ENCODE assay signal across 1 cellular context in the genomic region with DNA sequence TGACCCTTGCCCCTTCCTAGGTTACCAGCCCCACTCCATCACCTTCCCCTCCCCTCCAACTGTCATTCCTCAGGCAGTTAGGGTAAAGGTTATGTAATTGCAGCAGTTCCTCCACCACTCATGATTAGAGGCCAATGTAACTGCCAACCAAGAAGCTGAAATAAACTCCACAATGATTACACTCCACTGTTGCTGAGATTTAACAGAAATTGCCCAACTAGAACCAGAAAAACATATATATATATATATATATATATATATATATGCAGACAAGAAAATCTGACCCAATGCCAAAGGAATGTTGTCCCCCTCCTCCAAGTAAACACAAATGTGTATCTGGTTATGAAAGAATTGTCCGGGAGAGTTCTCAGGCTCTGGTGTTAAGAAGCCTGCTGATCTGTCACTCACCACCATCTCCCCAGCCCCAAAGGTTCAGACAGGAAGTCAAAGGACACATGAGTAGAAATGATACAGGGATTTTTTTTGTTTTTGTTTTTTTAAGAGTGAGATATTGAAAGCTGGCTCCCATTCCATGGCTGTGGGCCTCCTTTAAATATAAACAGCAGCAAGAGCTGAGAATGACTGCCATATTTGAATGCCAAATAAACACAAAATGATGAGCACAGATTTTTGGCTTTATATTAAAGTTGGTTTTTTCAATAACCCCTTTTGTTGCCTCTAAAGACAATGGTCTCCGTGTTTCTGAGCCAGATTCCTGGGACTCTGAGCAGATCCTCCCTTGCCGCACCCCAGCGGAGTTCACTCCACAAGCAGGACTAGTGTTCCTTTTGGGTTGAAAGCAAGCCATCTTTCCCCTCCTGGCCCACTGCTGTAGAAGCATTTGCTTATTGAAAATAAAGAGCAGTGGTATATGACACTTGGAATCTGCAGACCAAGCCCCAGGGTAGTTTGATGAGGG.
TF ChIP-seq lines count a peak whose summit lies in the region.

No MANE protein-coding gene starts in this region.

TF ChIP-seq in HepG2, 621 proteins besides CTCF, POLR2A, EP300 and RAD21 (continued from another document and continues in another):
- TF ChIP-seq, protein P1, sequence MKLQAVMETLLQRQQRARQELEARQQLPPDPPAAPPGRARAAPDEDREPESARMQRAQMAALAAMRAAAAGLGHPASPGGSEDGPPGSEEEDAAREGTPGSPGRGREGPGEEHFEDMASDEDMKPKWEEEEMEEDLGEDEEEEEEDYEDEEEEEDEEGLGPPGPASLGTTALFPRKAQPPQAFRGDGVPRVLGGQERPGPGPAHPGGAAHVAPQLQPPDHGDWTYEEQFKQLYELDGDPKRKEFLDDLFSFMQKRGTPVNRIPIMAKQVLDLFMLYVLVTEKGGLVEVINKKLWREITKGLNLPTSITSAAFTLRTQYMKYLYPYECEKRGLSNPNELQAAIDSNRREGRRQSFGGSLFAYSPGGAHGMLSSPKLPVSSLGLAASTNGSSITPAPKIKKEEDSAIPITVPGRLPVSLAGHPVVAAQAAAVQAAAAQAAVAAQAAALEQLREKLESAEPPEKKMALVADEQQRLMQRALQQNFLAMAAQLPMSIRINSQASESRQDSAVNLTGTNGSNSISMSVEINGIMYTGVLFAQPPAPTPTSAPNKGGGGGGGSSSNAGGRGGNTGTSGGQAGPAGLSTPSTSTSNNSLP (IDR thresholded peaks at IDR 0.05; ENCODE audit: low read depth, low read length), result peak; percentile 26; the same call in 1 of the 2 replicates
- TF ChIP-seq BCL6 (CRISPR knock-in tag; IDR thresholded peaks at IDR 0.05) (peak; percentile 68; the same call in 1 of the 2 replicates), RFX1 (IDR thresholded peaks at IDR 0.05) (no peak), SALL1 (CRISPR knock-in tag; IDR thresholded peaks at IDR 0.05) (peak; percentile 38; the same call in 1 of the 2 replicates), MEIS2 (CRISPR knock-in tag; IDR thresholded peaks at IDR 0.05) (peak; percentile 43; the same call in 1 of the 2 replicates), HDAC1 (CRISPR knock-in tag; IDR thresholded peaks at IDR 0.05) (peak; percentile 41; the same call in 1 of the 2 replicates), CREM (IDR thresholded peaks at IDR 0.05) (peak; percentile 50; the same call in 1 of the 2 replicates), CREM (CRISPR knock-in tag; IDR thresholded peaks at IDR 0.05) (no peak), KAT8 (CRISPR knock-in tag; IDR thresholded peaks at IDR 0.05) (peak; percentile 8; the same call in 1 of the 2 replicates), SOX13 (IDR thresholded peaks at IDR 0.05) (no peak), SOX13 (CRISPR knock-in tag; conservative IDR thresholded peaks at IDR 0.05 in 1 of 2, IDR thresholded peaks at IDR 0.05 in 1 of 2) (peak in 1 of 2 experiments; percentile 41; a peak in 1 of 4 replicates), MYNN (CRISPR knock-in tag; IDR thresholded peaks at IDR 0.05; ENCODE audit: low read depth) (no peak), FOXK1 (CRISPR knock-in tag; IDR thresholded peaks at IDR 0.05; ENCODE audit: borderline replicate concordance, low read depth) (peak; percentile 34; the same call in 1 of the 2 replicates), CREB1 (IDR thresholded peaks at IDR 0.05) (no peak), CREB1 (CRISPR knock-in tag; IDR thresholded peaks at IDR 0.05) (0 out of 2 replicates have a peak, but pooled peaks have one; percentile 43), HDAC2 (CRISPR knock-in tag; IDR thresholded peaks at IDR 0.05) (peak; percentile 48; the same call in 1 of the 2 replicates), ZNF33B (CRISPR knock-in tag; IDR thresholded peaks at IDR 0.05) (no peak), FOXA3 (CRISPR knock-in tag; IDR thresholded peaks at IDR 0.05) (peak; percentile 58; the same call in 1 of the 2 replicates), CHCHD3 (CRISPR knock-in tag; IDR thresholded peaks at IDR 0.05) (no peak), PPARG (CRISPR knock-in tag; conservative IDR thresholded peaks at IDR 0.05) (peak; percentile 55; the same call in 1 of the 2 replicates), GATAD2A (CRISPR knock-in tag; IDR thresholded peaks at IDR 0.05) (peak; percentile 59; the same call in 1 of the 2 replicates), ZNF557 (CRISPR knock-in tag; IDR thresholded peaks at IDR 0.05) (no peak), FOSL2 (CRISPR knock-in tag; IDR thresholded peaks at IDR 0.05) (peak; percentile 59), GABPA (IDR thresholded peaks at IDR 0.05; ENCODE audit: low read depth, low read length) (no peak), GABPA (CRISPR knock-in tag; IDR thresholded peaks at IDR 0.05; ENCODE audit: low read depth) (peak; percentile 45; the same call in 1 of the 2 replicates)
- TF ChIP-seq, protein P2, sequence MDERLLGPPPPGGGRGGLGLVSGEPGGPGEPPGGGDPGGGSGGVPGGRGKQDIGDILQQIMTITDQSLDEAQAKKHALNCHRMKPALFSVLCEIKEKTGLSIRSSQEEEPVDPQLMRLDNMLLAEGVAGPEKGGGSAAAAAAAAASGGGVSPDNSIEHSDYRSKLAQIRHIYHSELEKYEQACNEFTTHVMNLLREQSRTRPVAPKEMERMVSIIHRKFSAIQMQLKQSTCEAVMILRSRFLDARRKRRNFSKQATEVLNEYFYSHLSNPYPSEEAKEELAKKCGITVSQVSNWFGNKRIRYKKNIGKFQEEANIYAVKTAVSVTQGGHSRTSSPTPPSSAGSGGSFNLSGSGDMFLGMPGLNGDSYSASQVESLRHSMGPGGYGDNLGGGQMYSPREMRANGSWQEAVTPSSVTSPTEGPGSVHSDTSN (CRISPR knock-in tag; IDR thresholded peaks at IDR 0.05), result peak; percentile 67
- TF ChIP-seq, protein P3, sequence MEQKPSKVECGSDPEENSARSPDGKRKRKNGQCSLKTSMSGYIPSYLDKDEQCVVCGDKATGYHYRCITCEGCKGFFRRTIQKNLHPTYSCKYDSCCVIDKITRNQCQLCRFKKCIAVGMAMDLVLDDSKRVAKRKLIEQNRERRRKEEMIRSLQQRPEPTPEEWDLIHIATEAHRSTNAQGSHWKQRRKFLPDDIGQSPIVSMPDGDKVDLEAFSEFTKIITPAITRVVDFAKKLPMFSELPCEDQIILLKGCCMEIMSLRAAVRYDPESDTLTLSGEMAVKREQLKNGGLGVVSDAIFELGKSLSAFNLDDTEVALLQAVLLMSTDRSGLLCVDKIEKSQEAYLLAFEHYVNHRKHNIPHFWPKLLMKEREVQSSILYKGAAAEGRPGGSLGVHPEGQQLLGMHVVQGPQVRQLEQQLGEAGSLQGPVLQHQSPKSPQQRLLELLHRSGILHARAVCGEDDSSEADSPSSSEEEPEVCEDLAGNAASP (CRISPR knock-in tag; IDR thresholded peaks at IDR 0.05; ENCODE audit: borderline replicate concordance), result peak; percentile 47; the same call in 1 of the 2 replicates
- TF ChIP-seq, protein P4, sequence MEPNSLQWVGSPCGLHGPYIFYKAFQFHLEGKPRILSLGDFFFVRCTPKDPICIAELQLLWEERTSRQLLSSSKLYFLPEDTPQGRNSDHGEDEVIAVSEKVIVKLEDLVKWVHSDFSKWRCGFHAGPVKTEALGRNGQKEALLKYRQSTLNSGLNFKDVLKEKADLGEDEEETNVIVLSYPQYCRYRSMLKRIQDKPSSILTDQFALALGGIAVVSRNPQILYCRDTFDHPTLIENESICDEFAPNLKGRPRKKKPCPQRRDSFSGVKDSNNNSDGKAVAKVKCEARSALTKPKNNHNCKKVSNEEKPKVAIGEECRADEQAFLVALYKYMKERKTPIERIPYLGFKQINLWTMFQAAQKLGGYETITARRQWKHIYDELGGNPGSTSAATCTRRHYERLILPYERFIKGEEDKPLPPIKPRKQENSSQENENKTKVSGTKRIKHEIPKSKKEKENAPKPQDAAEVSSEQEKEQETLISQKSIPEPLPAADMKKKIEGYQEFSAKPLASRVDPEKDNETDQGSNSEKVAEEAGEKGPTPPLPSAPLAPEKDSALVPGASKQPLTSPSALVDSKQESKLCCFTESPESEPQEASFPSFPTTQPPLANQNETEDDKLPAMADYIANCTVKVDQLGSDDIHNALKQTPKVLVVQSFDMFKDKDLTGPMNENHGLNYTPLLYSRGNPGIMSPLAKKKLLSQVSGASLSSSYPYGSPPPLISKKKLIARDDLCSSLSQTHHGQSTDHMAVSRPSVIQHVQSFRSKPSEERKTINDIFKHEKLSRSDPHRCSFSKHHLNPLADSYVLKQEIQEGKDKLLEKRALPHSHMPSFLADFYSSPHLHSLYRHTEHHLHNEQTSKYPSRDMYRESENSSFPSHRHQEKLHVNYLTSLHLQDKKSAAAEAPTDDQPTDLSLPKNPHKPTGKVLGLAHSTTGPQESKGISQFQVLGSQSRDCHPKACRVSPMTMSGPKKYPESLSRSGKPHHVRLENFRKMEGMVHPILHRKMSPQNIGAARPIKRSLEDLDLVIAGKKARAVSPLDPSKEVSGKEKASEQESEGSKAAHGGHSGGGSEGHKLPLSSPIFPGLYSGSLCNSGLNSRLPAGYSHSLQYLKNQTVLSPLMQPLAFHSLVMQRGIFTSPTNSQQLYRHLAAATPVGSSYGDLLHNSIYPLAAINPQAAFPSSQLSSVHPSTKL (CRISPR knock-in tag; IDR thresholded peaks at IDR 0.05), result peak; percentile 72
- TF ChIP-seq, protein P5, sequence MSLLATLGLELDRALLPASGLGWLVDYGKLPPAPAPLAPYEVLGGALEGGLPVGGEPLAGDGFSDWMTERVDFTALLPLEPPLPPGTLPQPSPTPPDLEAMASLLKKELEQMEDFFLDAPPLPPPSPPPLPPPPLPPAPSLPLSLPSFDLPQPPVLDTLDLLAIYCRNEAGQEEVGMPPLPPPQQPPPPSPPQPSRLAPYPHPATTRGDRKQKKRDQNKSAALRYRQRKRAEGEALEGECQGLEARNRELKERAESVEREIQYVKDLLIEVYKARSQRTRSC (CRISPR knock-in tag; IDR thresholded peaks at IDR 0.05; ENCODE audit: low read depth), result no peak
- TF ChIP-seq, protein P6, sequence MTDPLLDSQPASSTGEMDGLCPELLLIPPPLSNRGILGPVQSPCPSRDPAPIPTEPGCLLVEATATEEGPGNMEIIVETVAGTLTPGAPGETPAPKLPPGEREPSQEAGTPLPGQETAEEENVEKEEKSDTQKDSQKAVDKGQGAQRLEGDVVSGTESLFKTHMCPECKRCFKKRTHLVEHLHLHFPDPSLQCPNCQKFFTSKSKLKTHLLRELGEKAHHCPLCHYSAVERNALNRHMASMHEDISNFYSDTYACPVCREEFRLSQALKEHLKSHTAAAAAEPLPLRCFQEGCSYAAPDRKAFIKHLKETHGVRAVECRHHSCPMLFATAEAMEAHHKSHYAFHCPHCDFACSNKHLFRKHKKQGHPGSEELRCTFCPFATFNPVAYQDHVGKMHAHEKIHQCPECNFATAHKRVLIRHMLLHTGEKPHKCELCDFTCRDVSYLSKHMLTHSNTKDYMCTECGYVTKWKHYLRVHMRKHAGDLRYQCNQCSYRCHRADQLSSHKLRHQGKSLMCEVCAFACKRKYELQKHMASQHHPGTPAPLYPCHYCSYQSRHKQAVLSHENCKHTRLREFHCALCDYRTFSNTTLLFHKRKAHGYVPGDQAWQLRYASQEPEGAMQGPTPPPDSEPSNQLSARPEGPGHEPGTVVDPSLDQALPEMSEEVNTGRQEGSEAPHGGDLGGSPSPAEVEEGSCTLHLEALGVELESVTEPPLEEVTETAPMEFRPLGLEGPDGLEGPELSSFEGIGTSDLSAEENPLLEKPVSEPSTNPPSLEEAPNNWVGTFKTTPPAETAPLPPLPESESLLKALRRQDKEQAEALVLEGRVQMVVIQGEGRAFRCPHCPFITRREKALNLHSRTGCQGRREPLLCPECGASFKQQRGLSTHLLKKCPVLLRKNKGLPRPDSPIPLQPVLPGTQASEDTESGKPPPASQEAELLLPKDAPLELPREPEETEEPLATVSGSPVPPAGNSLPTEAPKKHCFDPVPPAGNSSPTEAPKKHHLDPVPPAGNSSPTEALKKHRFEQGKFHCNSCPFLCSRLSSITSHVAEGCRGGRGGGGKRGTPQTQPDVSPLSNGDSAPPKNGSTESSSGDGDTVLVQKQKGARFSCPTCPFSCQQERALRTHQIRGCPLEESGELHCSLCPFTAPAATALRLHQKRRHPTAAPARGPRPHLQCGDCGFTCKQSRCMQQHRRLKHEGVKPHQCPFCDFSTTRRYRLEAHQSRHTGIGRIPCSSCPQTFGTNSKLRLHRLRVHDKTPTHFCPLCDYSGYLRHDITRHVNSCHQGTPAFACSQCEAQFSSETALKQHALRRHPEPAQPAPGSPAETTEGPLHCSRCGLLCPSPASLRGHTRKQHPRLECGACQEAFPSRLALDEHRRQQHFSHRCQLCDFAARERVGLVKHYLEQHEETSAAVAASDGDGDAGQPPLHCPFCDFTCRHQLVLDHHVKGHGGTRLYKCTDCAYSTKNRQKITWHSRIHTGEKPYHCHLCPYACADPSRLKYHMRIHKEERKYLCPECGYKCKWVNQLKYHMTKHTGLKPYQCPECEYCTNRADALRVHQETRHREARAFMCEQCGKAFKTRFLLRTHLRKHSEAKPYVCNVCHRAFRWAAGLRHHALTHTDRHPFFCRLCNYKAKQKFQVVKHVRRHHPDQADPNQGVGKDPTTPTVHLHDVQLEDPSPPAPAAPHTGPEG (CRISPR knock-in tag; IDR thresholded peaks at IDR 0.05), result 0 out of 2 replicates have a peak, but pooled peaks have one; percentile 12
- TF ChIP-seq, protein P7, sequence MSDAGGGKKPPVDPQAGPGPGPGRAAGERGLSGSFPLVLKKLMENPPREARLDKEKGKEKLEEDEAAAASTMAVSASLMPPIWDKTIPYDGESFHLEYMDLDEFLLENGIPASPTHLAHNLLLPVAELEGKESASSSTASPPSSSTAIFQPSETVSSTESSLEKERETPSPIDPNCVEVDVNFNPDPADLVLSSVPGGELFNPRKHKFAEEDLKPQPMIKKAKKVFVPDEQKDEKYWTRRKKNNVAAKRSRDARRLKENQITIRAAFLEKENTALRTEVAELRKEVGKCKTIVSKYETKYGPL (CRISPR knock-in tag; IDR thresholded peaks at IDR 0.05), result 0 out of 2 replicates have a peak, but pooled peaks have one; percentile 30
- TF ChIP-seq, protein P8, sequence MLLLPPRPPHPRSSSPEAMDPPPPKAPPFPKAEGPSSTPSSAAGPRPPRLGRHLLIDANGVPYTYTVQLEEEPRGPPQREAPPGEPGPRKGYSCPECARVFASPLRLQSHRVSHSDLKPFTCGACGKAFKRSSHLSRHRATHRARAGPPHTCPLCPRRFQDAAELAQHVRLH (CRISPR knock-in tag; IDR thresholded peaks at IDR 0.05; ENCODE audit: borderline replicate concordance, low read depth), result 0 out of 2 replicates have a peak, but pooled peaks have one; percentile 31
- TF ChIP-seq, protein P9, sequence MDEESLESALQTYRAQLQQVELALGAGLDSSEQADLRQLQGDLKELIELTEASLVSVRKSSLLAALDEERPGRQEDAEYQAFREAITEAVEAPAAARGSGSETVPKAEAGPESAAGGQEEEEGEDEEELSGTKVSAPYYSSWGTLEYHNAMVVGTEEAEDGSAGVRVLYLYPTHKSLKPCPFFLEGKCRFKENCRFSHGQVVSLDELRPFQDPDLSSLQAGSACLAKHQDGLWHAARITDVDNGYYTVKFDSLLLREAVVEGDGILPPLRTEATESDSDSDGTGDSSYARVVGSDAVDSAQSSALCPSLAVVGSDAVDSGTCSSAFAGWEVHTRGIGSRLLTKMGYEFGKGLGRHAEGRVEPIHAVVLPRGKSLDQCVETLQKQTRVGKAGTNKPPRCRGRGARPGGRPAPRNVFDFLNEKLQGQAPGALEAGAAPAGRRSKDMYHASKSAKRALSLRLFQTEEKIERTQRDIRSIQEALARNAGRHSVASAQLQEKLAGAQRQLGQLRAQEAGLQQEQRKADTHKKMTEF (CRISPR knock-in tag; IDR thresholded peaks at IDR 0.05), result 0 out of 2 replicates have a peak, but pooled peaks have one; percentile 19
- TF ChIP-seq, protein P10, sequence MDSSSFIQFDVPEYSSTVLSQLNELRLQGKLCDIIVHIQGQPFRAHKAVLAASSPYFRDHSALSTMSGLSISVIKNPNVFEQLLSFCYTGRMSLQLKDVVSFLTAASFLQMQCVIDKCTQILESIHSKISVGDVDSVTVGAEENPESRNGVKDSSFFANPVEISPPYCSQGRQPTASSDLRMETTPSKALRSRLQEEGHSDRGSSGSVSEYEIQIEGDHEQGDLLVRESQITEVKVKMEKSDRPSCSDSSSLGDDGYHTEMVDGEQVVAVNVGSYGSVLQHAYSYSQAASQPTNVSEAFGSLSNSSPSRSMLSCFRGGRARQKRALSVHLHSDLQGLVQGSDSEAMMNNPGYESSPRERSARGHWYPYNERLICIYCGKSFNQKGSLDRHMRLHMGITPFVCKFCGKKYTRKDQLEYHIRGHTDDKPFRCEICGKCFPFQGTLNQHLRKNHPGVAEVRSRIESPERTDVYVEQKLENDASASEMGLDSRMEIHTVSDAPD (CRISPR knock-in tag; IDR thresholded peaks at IDR 0.05), result 0 out of 2 replicates have a peak, but pooled peaks have one; percentile 28
